20 cellular contexts compared by ENCODE assay signal in the genomic region with DNA sequence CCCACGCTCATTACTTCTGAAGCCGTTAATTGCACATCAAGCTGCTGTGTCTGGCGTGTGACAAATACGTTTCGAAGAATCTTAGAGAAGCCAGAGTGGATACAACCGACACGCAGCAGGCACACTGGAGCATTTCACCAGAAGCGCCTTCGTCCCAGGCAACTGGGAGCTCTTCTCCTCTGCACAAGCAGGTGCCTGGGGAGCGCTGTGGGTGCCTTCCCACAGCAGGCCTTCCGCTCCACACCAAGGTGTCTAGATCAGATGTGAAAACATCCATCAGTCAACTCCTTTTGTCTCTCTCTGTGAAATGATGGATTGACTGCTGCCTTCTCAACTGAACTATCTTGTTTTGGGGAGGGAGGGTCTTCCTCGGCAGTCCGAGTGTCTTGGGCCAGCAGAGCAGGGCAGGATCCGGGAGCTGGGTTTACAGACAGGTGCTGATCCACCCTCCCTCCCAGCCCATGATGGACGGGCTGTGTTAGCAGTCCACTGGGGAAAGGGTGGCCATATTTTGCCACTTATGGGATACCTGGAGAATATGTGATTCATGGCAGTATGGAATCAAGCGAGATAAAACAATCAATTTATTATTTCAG.
DNase-seq lines count a peak whose midpoint lies in the region; ATAC-seq and TF ChIP-seq lines count a peak whose summit lies in the region.
"Had no signal": no experiment of that assay in that cellular context is flagged by ENCODE, and none has a peak within 500 bp of the region (broad histone marks: within the 10 kb centered on the region; RNA-seq: fewer than 3 reads in every experiment).

No MANE protein-coding gene starts in this region.

- H3K4me1 ChIP-seq in esophagus muscularis mucosa = no peaks in the 10 kb centered on the region
- H3K4me1 ChIP-seq: A549 had no signal

- no peak overlapping the region for H3K27ac ChIP-seq in esophagus muscularis mucosa (replicated peaks in 1 of 4)
- H3K27ac ChIP-seq: 22Rv1, A549 had no signal

- intact Hi-C loops in esophagus muscularis mucosa (cut with DNase I) = no loop called here

- H3K9me3 ChIP-seq in esophagus muscularis mucosa = peaks cover 0 to 8% (median 4%) of the 10 kb centered on the region in 4 donors
- H3K9me3 ChIP-seq: A549 had no signal

- ATAC-seq in HG03521 (IDR thresholded peaks at IDR 0.05; ENCODE audit: unreplicated experiment) = no peak
- ATAC-seq: A549; CD8-positive, alpha-beta T cell; GM12878; HepG2 had no signal

- DNase-seq in activated CD8-positive, alpha-beta memory T cell treated with anti-CD3 and anti-CD28 coated beads for 24 hours = peak; percentile 7
- DNase-seq in activated CD8-positive, alpha-beta memory T cell treated with anti-CD3 and anti-CD28 coated beads, Interleukin-2, amount 50 U/mL, for 48 hours = no peak
- DNase-seq in esophagus muscularis mucosa (ENCODE audit: extremely low spot score) (peak; percentile 80), neural crest cell (ENCODE audit: low read depth, low spot score) (no peak), COLO829 (ENCODE audit: low spot score) (no peak), GM20000 (ENCODE audit: low spot score) (no peak)
- DNase-seq: AML-193; CD8-positive, alpha-beta T cell; COR-L47; DMS 273 treated with DMSO at 0.1 percent for 48 hours; DMS53; DND-41; EL; H9 had no signal

- peak overlapping the region; percentile 78 for H3K27ac Mint-ChIP-seq in neural crest cell (ENCODE audit: unreplicated experiment)
- H3K27ac Mint-ChIP-seq: CD8-positive, alpha-beta T cell; H9; IgD-negative memory B cell had no signal

- H3K36me3 ChIP-seq in esophagus muscularis mucosa = no peaks in the 10 kb centered on the region

- TF ChIP-seq CTCF in esophagus muscularis mucosa (IDR thresholded peaks at IDR 0.05) (no peak), neural crest cell (conservative IDR thresholded peaks at IDR 0.05) (no peak), GM20000 (IDR thresholded peaks at IDR 0.05; ENCODE audit: extremely low read depth, missing control alignments) (no peak)

- TF ChIP-seq EP300 in esophagus muscularis mucosa (IDR thresholded peaks at IDR 0.05) = no peak

- peaks cover 0 to 10% (median 0%) of the 10 kb centered on the region in 4 donors for H3K27me3 ChIP-seq in esophagus muscularis mucosa

- no peak overlapping the region for H3K4me3 ChIP-seq in esophagus muscularis mucosa
- H3K4me3 ChIP-seq: A549, GM12878 had no signal

- H3K27me3 Mint-ChIP-seq in neural crest cell (ENCODE audit: low read depth) = peaks cover 2% of the 10 kb centered on the region
- H3K27me3 Mint-ChIP-seq: IgD-negative memory B cell had no signal

- TF ChIP-seq POLR2A in esophagus muscularis mucosa (IDR thresholded peaks at IDR 0.05; ENCODE audit: low read depth) = no peak

- WGBS in esophagus muscularis mucosa = 87% methylated on average over 16 of the region's 16 CpGs

- no peak overlapping the region for H3K4me3 Mint-ChIP-seq in neural crest cell
- H3K4me3 Mint-ChIP-seq: CD8-positive, alpha-beta T cell; H9; IgD-negative memory B cell had no signal

- peaks cover 2% of the 10 kb centered on the region for H3K36me3 Mint-ChIP-seq in neural crest cell (ENCODE audit: low read depth)
- H3K36me3 Mint-ChIP-seq: CD8-positive, alpha-beta T cell; IgD-negative memory B cell had no signal

- peaks cover 5% of the 10 kb centered on the region for H3K4me1 Mint-ChIP-seq in neural crest cell
- H3K4me1 Mint-ChIP-seq: IgD-negative memory B cell had no signal

- H3K9me3 Mint-ChIP-seq in neural crest cell = peaks cover 4% of the 10 kb centered on the region

Comparison
In these comparisons a context has a peak if more than half of its experiments do, and no peak if none do; other contexts are left out.
1. DNase-seq: peak in activated CD8-positive, alpha-beta memory T cell treated with anti-CD3 and anti-CD28 coated beads for 24 hours (single experiment) and esophagus muscularis mucosa (single experiment); none in activated CD8-positive, alpha-beta memory T cell treated with anti-CD3 and anti-CD28 coated beads, Interleukin-2, amount 50 U/mL, for 48 hours (single experiment), neural crest cell (single experiment), COLO829 (single experiment) and GM20000 (single experiment).